Comparison of ENCODE assay signal across 9 cellular contexts in genomic region chr1:237814319-237814924, GRCh38.
DNase-seq lines count a peak whose midpoint lies in the region; FAIRE-seq and TF ChIP-seq lines count a peak whose summit lies in the region.
"Had no signal": no experiment of that assay in that cellular context is flagged by ENCODE, and none has a peak within 500 bp of the region (broad histone marks: within the 10 kb centered on the region; RNA-seq: fewer than 3 reads in every experiment).

No MANE protein-coding gene starts in this region.

- H3K36me3 ChIP-seq in bronchial epithelial cell (ENCODE audit: control insufficient read depth, insufficient read depth, low read length), result no peaks in the 10 kb centered on the region

- TF ChIP-seq CTCF in bronchial epithelial cell (IDR thresholded peaks at IDR 0.05; ENCODE audit: insufficient read depth, low read length, severe bottlenecking), result peak; percentile 17
- TF ChIP-seq CTCF in osteocyte (IDR thresholded peaks at IDR 0.05), result peak; percentile 46

- FAIRE-seq in bronchial epithelial cell (lab: Jason Lieb, UNC), result no peak

- H3K27me3 ChIP-seq in bronchial epithelial cell (ENCODE audit: control insufficient read depth, insufficient read depth, low read length), result no peaks in the 10 kb centered on the region

- H3K4me3 ChIP-seq in bronchial epithelial cell (ENCODE audit: low read depth, low read length), result no peak overlapping the region

- H3K4me1 Mint-ChIP-seq in osteocyte (ENCODE audit: unreplicated experiment), result no peaks in the 10 kb centered on the region

- peaks cover 1% of the 10 kb centered on the region for H3K27me3 Mint-ChIP-seq in osteocyte (ENCODE audit: unreplicated experiment)

- no peak overlapping the region for H3K27ac Mint-ChIP-seq in osteocyte (ENCODE audit: unreplicated experiment)
- H3K27ac Mint-ChIP-seq: activated naive CD8-positive, alpha-beta T cell had no signal

- no peak overlapping the region for H3K4me3 Mint-ChIP-seq in osteocyte (ENCODE audit: unreplicated experiment)
- H3K4me3 Mint-ChIP-seq: activated naive CD8-positive, alpha-beta T cell had no signal

- no peaks in the 10 kb centered on the region for H3K36me3 Mint-ChIP-seq in osteocyte (ENCODE audit: unreplicated experiment)
- H3K36me3 Mint-ChIP-seq: activated naive CD8-positive, alpha-beta T cell had no signal

- H3K9me3 Mint-ChIP-seq in osteocyte (ENCODE audit: unreplicated experiment), result no peaks in the 10 kb centered on the region

- DNase-seq in NCI-H1105 treated with DMSO at 0.1 percent for 48 hours (lab: John Stamatoyannopoulos, UW) (peak; percentile 3), NCI-H1105 (lab: John Stamatoyannopoulos, UW) (no peak), NAMALWA (ENCODE audit: low spot score) (peak; percentile 37), bronchial epithelial cell (ENCODE audit: low read depth) (peak; percentile 2), osteocyte (ENCODE audit: extremely low spot score, unreplicated experiment) (no peak), HuH-7.5 (ENCODE audit: low spot score) (no peak)
- no peak for DNase-seq in NK-92 treated with Interleukin-12 subunit alpha and Interleukin-12 subunit beta, amount 100 ng/mL, for 24 hours (lab: John Stamatoyannopoulos, UW)
- DNase-seq in stimulated activated CD4-positive, alpha-beta T cell treated with anti-CD3 and anti-CD28 coated beads, Interleukin-4, amount 100 ng/mL, for 4 hours, result no peak

Comparison
In these comparisons a context has a peak if more than half of its experiments do, and no peak if none do; other contexts are left out.
1. DNase-seq: peak in NCI-H1105 treated with DMSO at 0.1 percent for 48 hours (single experiment), NAMALWA (single experiment) and bronchial epithelial cell (single experiment); none in NCI-H1105 (single experiment), osteocyte (single experiment), HuH-7.5 (single experiment), NK-92 treated with Interleukin-12 subunit alpha and Interleukin-12 subunit beta, amount 100 ng/mL, for 24 hours (single experiment) and stimulated activated CD4-positive, alpha-beta T cell treated with anti-CD3 and anti-CD28 coated beads, Interleukin-4, amount 100 ng/mL, for 4 hours (0 of 2).